8 cellular contexts compared by ENCODE assay signal in the genomic region with DNA sequence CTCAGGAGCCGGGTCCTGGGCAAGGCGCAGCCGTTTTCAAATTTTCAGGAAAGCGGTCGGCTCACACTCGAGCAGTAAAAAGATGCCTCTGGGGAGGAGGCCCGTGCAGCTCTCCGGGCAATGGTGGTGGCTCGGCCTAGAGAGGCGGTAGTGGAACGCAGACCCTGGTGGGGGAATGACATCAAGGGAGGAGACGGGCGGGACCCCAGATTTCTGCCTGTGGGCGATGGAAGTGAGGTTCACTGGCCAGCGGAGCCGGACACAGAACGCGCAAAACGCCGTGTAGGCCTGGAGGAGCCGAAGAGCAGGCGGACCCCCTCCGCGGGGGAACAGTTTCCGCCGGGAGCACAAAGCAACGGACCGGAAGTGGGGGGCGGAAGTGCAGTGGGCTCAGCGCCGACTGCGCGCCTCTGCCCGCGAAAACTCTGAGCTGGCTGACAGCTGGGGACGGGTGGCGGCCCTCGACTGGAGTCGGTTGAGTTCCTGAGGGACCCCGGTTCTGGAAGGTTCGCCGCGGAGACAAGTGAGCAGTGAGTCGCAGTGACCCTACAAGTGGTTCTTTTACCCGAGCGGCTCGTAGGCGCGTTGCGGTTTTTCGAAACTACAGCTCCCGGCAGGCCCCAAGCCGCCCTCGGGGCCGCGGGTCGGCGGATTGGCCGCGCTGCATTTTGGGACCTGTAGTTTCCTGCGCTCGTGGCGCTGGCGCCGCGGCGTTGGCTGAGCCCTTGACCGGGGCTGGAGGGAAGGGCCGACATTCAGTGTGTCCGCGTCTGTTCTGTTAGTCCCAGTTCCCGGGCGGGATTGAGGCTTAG. TPM values are rescaled to one million over a fixed set of nuclear protein-coding genes. Genes with fewer than 3 reads are reported as not detected.
DNase-seq lines count a peak whose midpoint lies in the region; ATAC-seq, FAIRE-seq and TF ChIP-seq lines count a peak whose summit lies in the region.

A gene with protein sequence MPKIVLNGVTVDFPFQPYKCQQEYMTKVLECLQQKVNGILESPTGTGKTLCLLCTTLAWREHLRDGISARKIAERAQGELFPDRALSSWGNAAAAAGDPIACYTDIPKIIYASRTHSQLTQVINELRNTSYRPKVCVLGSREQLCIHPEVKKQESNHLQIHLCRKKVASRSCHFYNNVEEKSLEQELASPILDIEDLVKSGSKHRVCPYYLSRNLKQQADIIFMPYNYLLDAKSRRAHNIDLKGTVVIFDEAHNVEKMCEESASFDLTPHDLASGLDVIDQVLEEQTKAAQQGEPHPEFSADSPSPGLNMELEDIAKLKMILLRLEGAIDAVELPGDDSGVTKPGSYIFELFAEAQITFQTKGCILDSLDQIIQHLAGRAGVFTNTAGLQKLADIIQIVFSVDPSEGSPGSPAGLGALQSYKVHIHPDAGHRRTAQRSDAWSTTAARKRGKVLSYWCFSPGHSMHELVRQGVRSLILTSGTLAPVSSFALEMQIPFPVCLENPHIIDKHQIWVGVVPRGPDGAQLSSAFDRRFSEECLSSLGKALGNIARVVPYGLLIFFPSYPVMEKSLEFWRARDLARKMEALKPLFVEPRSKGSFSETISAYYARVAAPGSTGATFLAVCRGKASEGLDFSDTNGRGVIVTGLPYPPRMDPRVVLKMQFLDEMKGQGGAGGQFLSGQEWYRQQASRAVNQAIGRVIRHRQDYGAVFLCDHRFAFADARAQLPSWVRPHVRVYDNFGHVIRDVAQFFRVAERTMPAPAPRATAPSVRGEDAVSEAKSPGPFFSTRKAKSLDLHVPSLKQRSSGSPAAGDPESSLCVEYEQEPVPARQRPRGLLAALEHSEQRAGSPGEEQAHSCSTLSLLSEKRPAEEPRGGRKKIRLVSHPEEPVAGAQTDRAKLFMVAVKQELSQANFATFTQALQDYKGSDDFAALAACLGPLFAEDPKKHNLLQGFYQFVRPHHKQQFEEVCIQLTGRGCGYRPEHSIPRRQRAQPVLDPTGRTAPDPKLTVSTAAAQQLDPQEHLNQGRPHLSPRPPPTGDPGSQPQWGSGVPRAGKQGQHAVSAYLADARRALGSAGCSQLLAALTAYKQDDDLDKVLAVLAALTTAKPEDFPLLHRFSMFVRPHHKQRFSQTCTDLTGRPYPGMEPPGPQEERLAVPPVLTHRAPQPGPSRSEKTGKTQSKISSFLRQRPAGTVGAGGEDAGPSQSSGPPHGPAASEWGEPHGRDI (N-terminal part only) (plus strand): TSS at position 376 of the 812 bp plus-strand sequence. CDS start 1,091 bp downstream, outside the sequence.

- peak within 1 kb of the TSS; percentile 57 for H3K27ac ChIP-seq in OCI-LY7 (ENCODE audit: low read depth, low read length, poor library complexity, severe bottlenecking)

- CTCF ChIA-PET in OCI-LY7 (lab: Charles Lee; ENCODE audit: unreplicated experiment): interaction anchor here (1.0 kb wide), 1 partner anchor 16 kb away, joined by 10 read pairs; no protein-coding TSS in a partner anchor

- POLR2A ChIA-PET in OCI-LY7 (lab: Charles Lee): interaction anchor here (0.6 to 1.3 kb wide), 5 partner anchors 8 to 699 kb away, joined by 3 to 4 read pairs (median 3); a partner anchor contains a TSS

- peak within 1 kb of the TSS; percentile 90 for H3K4me2 ChIP-seq in OCI-LY7 (ENCODE audit: low read length)

- intact Hi-C loops in OCI-LY7 (cut with micrococcal nuclease; ENCODE audit: unreplicated experiment): no loop called here

- no peaks in the 10 kb centered on the region for H3K9me3 ChIP-seq in OCI-LY7 (ENCODE audit: low read length)

- no peaks in the 10 kb centered on the region for H3K9me2 ChIP-seq in OCI-LY7 (ENCODE audit: insufficient read depth, low read length)

- no peak for TF ChIP-seq CTCF in D721Med (IDR thresholded peaks at IDR 0.05; ENCODE audit: insufficient read depth, missing control alignments)
- TF ChIP-seq CTCF in OCI-LY7 (conservative IDR thresholded peaks at IDR 0.05; ENCODE audit: low read length): no peak

- FAIRE-seq in D721Med (lab: Jason Lieb, UNC): no peak

- DNase-seq in D721Med (ENCODE audit: insufficient read length, low spot score) (peak; percentile 98), HuH-7 (ENCODE audit: low spot score) (peak; percentile 99), OCI-LY7 (ENCODE audit: low spot score) (peak; percentile 90), activated T-cell treated with anti-CD3 and anti-CD28 coated beads for 1 hour (ENCODE audit: low read depth) (peak; percentile 84), epidermal melanocyte (ENCODE audit: insufficient read length, low spot score) (peak; percentile 99), middle frontal gyrus (ENCODE audit: extremely low spot score, low spot score) (peak; percentile 85)
- peak; percentile 78 to 79 for DNase-seq in stimulated activated CD8-positive, alpha-beta memory T cell treated with anti-CD3 and anti-CD28 coated beads, Interleukin-2, amount 100 ng/mL, for 48 hours (ENCODE audit: low read depth in 2 of 2)

- peak within 1 kb of the TSS; percentile 88 for H2AFZ ChIP-seq in OCI-LY7 (ENCODE audit: low read length)

- H3K4me3 ChIP-seq in OCI-LY7 (ENCODE audit: low read depth, low read length, poor library complexity, severe bottlenecking): peak within 1 kb of the TSS; percentile 94

- peaks cover 12% of the 10 kb centered on the region for H3K4me1 ChIP-seq in OCI-LY7 (ENCODE audit: insufficient read depth, low read length, poor library complexity, severe bottlenecking)

- no TSS peak for BruUV-seq in OCI-LY7 (replicated peaks; lab: Mats Ljungman, UMichigan)

- peak; percentile 76 for ATAC-seq in GM21515 (IDR thresholded peaks at IDR 0.05; ENCODE audit: unreplicated experiment)

- no peaks in the 10 kb centered on the region for H4K20me1 ChIP-seq in OCI-LY7 (ENCODE audit: insufficient read depth, low read length)

- H3K36me3 ChIP-seq in OCI-LY7 (ENCODE audit: insufficient read depth, low read length): peaks cover 25% of the 10 kb centered on the region; the same call in 1 of the 2 replicates

- H3K79me2 ChIP-seq in OCI-LY7 (ENCODE audit: insufficient read depth, low read depth, low read length): peaks cover 13% of the 10 kb centered on the region; the same call in 1 of the 2 replicates

RNA-seq across cellular contexts. Expression of the gene that starts here (rescaled TPM):
- 20.0 and 22.5 TPM in 2 replicates for total RNA-seq in OCI-LY7 (2014; rRNA removed; shearing (Covaris generic))
- total RNA-seq in OCI-LY7 (2022): 47.2 and 55.0 TPM in 2 replicates

Comparison
In these comparisons a context has a peak if more than half of its experiments do, and no peak if none do; other contexts are left out.
1. Peak in every context shown above with its lines: DNase-seq, ATAC-seq, H3K4me3 ChIP-seq and H3K27ac ChIP-seq.